Comparison of ENCODE assay signal across 22 cellular contexts in genomic region chr4:64465263-64465662, GRCh38. TPM values are rescaled to one million over a fixed set of nuclear protein-coding genes. Genes with fewer than 3 reads are reported as not detected.
A peak's percentile ranks its signal among the peaks of the same experiment; 100 is the strongest.
DNase-seq lines count a peak whose midpoint lies in the region; ATAC-seq and TF ChIP-seq lines count a peak whose summit lies in the region.
"Had no signal": no experiment of that assay in that cellular context is flagged by ENCODE, and none has a peak within 500 bp of the region (broad histone marks: within the 10 kb centered on the region; RNA-seq: fewer than 3 reads in every experiment).

No MANE protein-coding gene starts in this region.

- H3K36me3 ChIP-seq in breast epithelium (no peaks in the 10 kb centered on the region), adrenal gland (replicated peaks in 1 of 2) (no peaks in the 10 kb centered on the region)
- H3K36me3 ChIP-seq: BLaER1, Peyer's patch had no signal

- H3K4me1 ChIP-seq in breast epithelium: no peaks in the 10 kb centered on the region
- H3K4me1 ChIP-seq in adrenal gland (replicated peaks in 1 of 2): no peaks in the 10 kb centered on the region
- H3K4me1 ChIP-seq: BLaER1, Peyer's patch had no signal

- no peak for TF ChIP-seq POLR2A in breast epithelium (IDR thresholded peaks at IDR 0.05)
- TF ChIP-seq POLR2A in adrenal gland (IDR thresholded peaks at IDR 0.05): no peak

- no peaks in the 10 kb centered on the region for H3K36me3 Mint-ChIP-seq in MCF 10A (ENCODE audit: insufficient read depth, unreplicated experiment)
- H3K36me3 Mint-ChIP-seq: CD4-positive, alpha-beta memory T cell had no signal

- H3K27ac ChIP-seq in breast epithelium (no peak overlapping the region), VCaP (peak overlapping the region; percentile 70), adrenal gland (no peak overlapping the region)
- H3K27ac ChIP-seq: BLaER1, Peyer's patch had no signal

- 44 to 70% (median 65%) methylated on average over 4 of the region's 4 CpGs for whole genome bisulfite sequencing in adrenal gland, 4 donors

- POLR2A ChIA-PET in MCF 10A (lab: Yijun Ruan, JAX): no interaction called here

- no peak overlapping the region for H3K4me3 ChIP-seq in breast epithelium
- H3K4me3 ChIP-seq in retinal pigment epithelial cell (ENCODE audit: low read length): no peak overlapping the region
- H3K4me3 ChIP-seq in adrenal gland: no peak overlapping the region
- H3K4me3 ChIP-seq: BLaER1, GM12878, GM23338, Peyer's patch had no signal

- BruUV-seq in MCF 10A (replicated peaks; lab: Mats Ljungman, UMichigan): no TSS peak

- CTCF ChIA-PET in MCF 10A (lab: Yijun Ruan, JAX): interaction anchor here (0.6 kb wide), 1 partner anchor 120 kb away, joined by 3 read pairs; no protein-coding TSS in a partner anchor

- TF ChIP-seq CTCF in MCF 10A (IDR thresholded peaks at IDR 0.05; ENCODE audit: unreplicated experiment) (no peak), breast epithelium (IDR thresholded peaks at IDR 0.05) (no peak), VCaP (conservative IDR thresholded peaks at IDR 0.05) (no peak), retinal pigment epithelial cell (conservative IDR thresholded peaks at IDR 0.05; ENCODE audit: low read depth, low read length) (no peak), adrenal gland (IDR thresholded peaks at IDR 0.05) (no peak)

- DNase-seq in MCF 10A (ENCODE audit: unreplicated experiment) (peak; percentile 19), breast epithelium (ENCODE audit: low spot score in 2 of 2) (no peak), left ventricle myocardium superior (peak; percentile 31), retinal pigment epithelial cell (ENCODE audit: low read depth) (peak; percentile 2), adrenal gland (no peak)
- DNase-seq: CD4-positive, alpha-beta memory T cell; DMS153; EL; HCEC 1CT; Kasumi-1; NCI-H1105 treated with DMSO at 0.1 percent for 48 hours; NCI-H1694; NCI-H2081 treated with DMSO at 0.1 percent for 48 hours; NCI-H345; NCI-H526; Peyer's patch had no signal

- ATAC-seq in left ventricle myocardium superior (peak; percentile 66), GM18907 (IDR thresholded peaks at IDR 0.05; ENCODE audit: unreplicated experiment) (no peak)
- ATAC-seq: GM12878, GM23338 had no signal

- no peaks in the 10 kb centered on the region for H3K27me3 Mint-ChIP-seq in MCF 10A (ENCODE audit: insufficient read depth, unreplicated experiment)
- H3K27me3 Mint-ChIP-seq: CD4-positive, alpha-beta memory T cell had no signal

- H3K27me3 ChIP-seq in breast epithelium (no peaks in the 10 kb centered on the region), adrenal gland (no peaks in the 10 kb centered on the region)
- H3K27me3 ChIP-seq: BLaER1, Peyer's patch had no signal

- no peaks in the 10 kb centered on the region for H3K9me3 ChIP-seq in breast epithelium
- no peaks in the 10 kb centered on the region for H3K9me3 ChIP-seq in adrenal gland (replicated peaks in 1 of 3)
- H3K9me3 ChIP-seq: BLaER1 had no signal

- H3K4me3 Mint-ChIP-seq in MCF 10A (ENCODE audit: unreplicated experiment): no peak overlapping the region
- H3K4me3 Mint-ChIP-seq: CD4-positive, alpha-beta memory T cell; GM23338 had no signal

- no peak overlapping the region for H3K27ac Mint-ChIP-seq in MCF 10A (ENCODE audit: low read depth, unreplicated experiment)
- H3K27ac Mint-ChIP-seq: CD4-positive, alpha-beta memory T cell; GM23338 had no signal

- H3K4me1 Mint-ChIP-seq in MCF 10A (ENCODE audit: insufficient read depth, unreplicated experiment): peaks cover 5% of the 10 kb centered on the region
- H3K4me1 Mint-ChIP-seq: CD4-positive, alpha-beta memory T cell; GM23338 had no signal

- intact Hi-C loops in MCF 10A (cut with micrococcal nuclease) (no loop called here), breast epithelium (cut with DNase I; ENCODE audit: low total_unique reads) (no loop called here), left ventricle myocardium superior (cut with micrococcal nuclease) (no loop called here), adrenal gland (cut with DNase I) (no loop called here)

- H3K9me3 Mint-ChIP-seq in MCF 10A (ENCODE audit: unreplicated experiment): no peaks in the 10 kb centered on the region
- H3K9me3 Mint-ChIP-seq: GM23338 had no signal

RNA-seq across cellular contexts. Expression of gene TECRL, which starts 56.0 kb away (rescaled TPM):
- total RNA-seq in MCF 10A (2022): not detected in 2 replicates
- not detected for total RNA-seq in breast epithelium
- 1,256 TPM for total RNA-seq in left ventricle myocardium superior
- 1 to 10 TPM in 2 of 8 donors, under 1 TPM in 4, not detected in 2; 0.14 to 1.2 (median 0.67) TPM for total RNA-seq in adrenal gland
- polyA plus RNA-seq in adrenal gland: under 1 TPM; 0.18 to 0.54 (median 0.24) TPM
- total RNA-seq: A673; CD4-positive, alpha-beta memory T cell; GM12878; GM23338; Peyer's patch had no signal
- polyA plus RNA-seq: CD4-positive, alpha-beta memory T cell; GM23338 had no signal

Comparison
In these comparisons a context has a peak if more than half of its experiments do, and no peak if none do; other contexts are left out.
1. DNase-seq: peak in MCF 10A (single experiment), left ventricle myocardium superior (single experiment) and retinal pigment epithelial cell (single experiment); none in breast epithelium (0 of 2) and adrenal gland (0 of 7).
2. RNA of gene TECRL, which starts 56.0 kb away (total RNA-seq): 1,256 TPM in left ventricle myocardium superior (single experiment); 0.14 to 1.2 TPM in adrenal gland, not detected in MCF 10A and not detected in breast epithelium; every median in the first group is over 100 times any median in the second.